11 cellular contexts compared by ENCODE assay signal in genomic region chr20:46253391-46253790, GRCh38. TPM values are rescaled to one million over a fixed set of nuclear protein-coding genes. Genes with fewer than 3 reads are reported as not detected.
DNase-seq lines count a peak whose midpoint lies in the region; ATAC-seq and TF ChIP-seq lines count a peak whose summit lies in the region.
"Had no signal": no experiment of that assay in that cellular context is flagged by ENCODE, and none has a peak within 500 bp of the region (broad histone marks: within the 10 kb centered on the region; RNA-seq: fewer than 3 reads in every experiment).

No MANE protein-coding gene starts in this region.

- no peaks in the 10 kb centered on the region for H3K36me3 ChIP-seq in left ventricle myocardium inferior
- no peaks in the 10 kb centered on the region for H3K36me3 ChIP-seq in gastroesophageal sphincter
- H3K36me3 ChIP-seq: esophagus muscularis mucosa had no signal

- DNase-seq in A172 (ENCODE audit: low spot score) (peak; percentile 31), SHP77 (lab: John Stamatoyannopoulos, UW) (peak; percentile 31 to 47), left ventricle myocardium inferior (no peak), SIG-M5 treated with dmso at 0.1 percent for 504 hours (lab: John Stamatoyannopoulos, UW; ENCODE audit: unreplicated experiment) (no peak), NCI-H187 treated with DMSO at 0.1 percent for 48 hours (lab: John Stamatoyannopoulos, UW) (no peak), epidermal melanocyte (ENCODE audit: insufficient read length, low spot score) (no peak)
- DNase-seq: activated T-cell treated with anti-CD3 and anti-CD28 coated beads, Interleukin-2, amount 50 U/mL, for 24 hours; NCI-H2171 treated with DMSO at 0.1 percent for 48 hours had no signal

- no peak for TF ChIP-seq EP300 in gastroesophageal sphincter (IDR thresholded peaks at IDR 0.05)

- ATAC-seq in gastroesophageal sphincter = no peak

- peaks cover 88% of the 10 kb centered on the region for H3K27me3 ChIP-seq in left ventricle myocardium inferior (ENCODE audit: low read depth)
- H3K27me3 ChIP-seq in gastroesophageal sphincter = peaks cover 97% of the 10 kb centered on the region

- H3K9me3 ChIP-seq in left ventricle myocardium inferior (replicated peaks) (no peaks in the 10 kb centered on the region), gastroesophageal sphincter (no peaks in the 10 kb centered on the region)
- H3K9me3 ChIP-seq: esophagus muscularis mucosa had no signal

- H3K27ac ChIP-seq in left ventricle myocardium inferior (replicated peaks) (no peak overlapping the region), gastroesophageal sphincter (no peak overlapping the region)
- H3K27ac ChIP-seq: esophagus muscularis mucosa had no signal

- intact Hi-C loops in left ventricle myocardium inferior (cut with micrococcal nuclease) = no loop called here

- 0 to 10% methylated on average over 3 to 7 of the region's 8 CpGs for WGBS in gastroesophageal sphincter (ENCODE audit: low coverage in 1 of 2), 2 donors

- peak; percentile 4 for TF ChIP-seq CTCF in GM12873 (IDR thresholded peaks at IDR 0.05; ENCODE audit: insufficient read depth, low read depth, low read length, missing control alignments)
- TF ChIP-seq CTCF in left ventricle myocardium inferior (IDR thresholded peaks at IDR 0.05; ENCODE audit: borderline replicate concordance) = peak; percentile 46
- peak in 1 of 4 experiments; percentile 29 for TF ChIP-seq CTCF in gastroesophageal sphincter (IDR thresholded peaks at IDR 0.05)

- no peak for TF ChIP-seq POLR2A in gastroesophageal sphincter (IDR thresholded peaks at IDR 0.05)

- H3K4me3 ChIP-seq in left ventricle myocardium inferior = no peak overlapping the region
- no peak overlapping the region for H3K4me3 ChIP-seq in gastroesophageal sphincter
- H3K4me3 ChIP-seq: esophagus muscularis mucosa had no signal

- H3K4me1 ChIP-seq in left ventricle myocardium inferior = peaks cover 6% of the 10 kb centered on the region
- peaks cover 0 to 12% (median 0%) of the 10 kb centered on the region in 3 donors for H3K4me1 ChIP-seq in gastroesophageal sphincter

RNA-seq across cellular contexts. Expression of gene CDH22, which starts 54.9 kb away (rescaled TPM):
- total RNA-seq in A172 (2014; rRNA removed; shearing (Covaris generic)) = not detected in 2 replicates
- 2.3 TPM for total RNA-seq in left ventricle myocardium inferior
- under 1 TPM in 1 of 4 donors, not detected in 3; 0.15 TPM for total RNA-seq in gastroesophageal sphincter

Comparison
In these comparisons a context has a peak if more than half of its experiments do, and no peak if none do; other contexts are left out.
1. DNase-seq: peak in A172 (single experiment) and SHP77 (2 of 2); none in left ventricle myocardium inferior (single experiment), SIG-M5 treated with dmso at 0.1 percent for 504 hours (single experiment), NCI-H187 treated with DMSO at 0.1 percent for 48 hours (single experiment) and epidermal melanocyte (single experiment).